ENCODE assay signal across 1 cellular context in genomic region chr6:2988426-2989331, GRCh38.
TF ChIP-seq lines count a peak whose summit lies in the region.

No MANE protein-coding gene starts in this region.

TF ChIP-seq in SK-N-SH, 30 proteins besides CTCF, POLR2A, EP300 and RAD21 (continued from another document):
- TF ChIP-seq NRF1 (IDR thresholded peaks at IDR 0.05; ENCODE audit: low read depth, low read length) (peak; percentile 56; the same call in 1 of the 2 replicates), GATA2 (CRISPR knock-in tag; IDR thresholded peaks at IDR 0.05) (peak; percentile 38; the same call in 1 of the 2 replicates), MEF2A (IDR thresholded peaks at IDR 0.05; ENCODE audit: borderline replicate concordance, low read depth) (no peak), IRF3 (IDR thresholded peaks at IDR 0.05; ENCODE audit: low read depth, low read length) (no peak)
